In the genomic region with DNA sequence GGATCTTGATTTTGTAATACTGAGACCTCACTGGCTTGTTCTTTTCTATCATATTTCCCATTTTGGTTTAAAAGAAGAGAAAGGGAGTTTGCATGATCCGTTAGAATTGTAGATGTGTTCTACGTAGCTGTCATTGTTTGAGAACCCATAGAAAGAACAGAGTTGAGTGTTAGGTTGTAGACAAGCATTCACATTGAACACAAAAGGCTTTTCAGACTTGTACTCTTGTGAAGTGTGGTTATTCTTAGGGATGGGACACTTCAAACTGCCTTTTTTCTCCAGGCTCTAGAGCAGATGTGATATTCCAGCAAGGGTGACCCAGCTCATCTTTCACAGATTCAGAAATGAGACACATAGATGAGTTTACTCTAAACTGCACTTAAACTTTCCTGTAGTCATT, we compare ENCODE assay signal across 10 cellular contexts. TPM values are rescaled to one million over a fixed set of nuclear protein-coding genes. Genes with fewer than 3 reads are reported as not detected.
A peak's percentile ranks its signal among the peaks of the same experiment; 100 is the strongest.
DNase-seq lines count a peak whose midpoint lies in the region; ATAC-seq and TF ChIP-seq lines count a peak whose summit lies in the region.
"Had no signal": no experiment of that assay in that cellular context is flagged by ENCODE, and none has a peak within 500 bp of the region (broad histone marks: within the 10 kb centered on the region; RNA-seq: fewer than 3 reads in every experiment).

No MANE protein-coding gene starts in this region.

- DNase-seq in CD4-positive, CD25-positive, alpha-beta regulatory T cell, result no peak
- no peak for DNase-seq in T-cell
- no peak for DNase-seq in heart left ventricle
- no peak for DNase-seq in sigmoid colon
- no peak for DNase-seq in GOT3 (lab: John Stamatoyannopoulos, UW)
- DNase-seq in NCI-H1048 (lab: John Stamatoyannopoulos, UW), result no peak
- DNase-seq: activated gamma-delta T cell, midbrain had no signal

- H3K27me3 Mint-ChIP-seq in CD4-positive, CD25-positive, alpha-beta regulatory T cell, result no peaks in the 10 kb centered on the region
- no peaks in the 10 kb centered on the region for H3K27me3 Mint-ChIP-seq in T-cell

- peak overlapping the region; percentile 56 for H3K4me3 ChIP-seq in CD4-positive, CD25-positive, alpha-beta regulatory T cell (ENCODE audit: low read depth, low read length)
- H3K4me3 ChIP-seq in heart left ventricle, result no peak overlapping the region
- no peak overlapping the region for H3K4me3 ChIP-seq in sigmoid colon

- TF ChIP-seq CTCF in heart left ventricle (IDR thresholded peaks at IDR 0.05), result no peak
- TF ChIP-seq CTCF in sigmoid colon (IDR thresholded peaks at IDR 0.05), result no peak

- peaks cover 21% of the 10 kb centered on the region for H3K36me3 Mint-ChIP-seq in CD4-positive, CD25-positive, alpha-beta regulatory T cell
- peaks cover 11% of the 10 kb centered on the region for H3K36me3 Mint-ChIP-seq in T-cell

- peak overlapping the region; percentile 1 to 55 (median 14) for H3K4me3 Mint-ChIP-seq in CD4-positive, CD25-positive, alpha-beta regulatory T cell
- peak overlapping the region in 2 of 3 donors; percentile 22 to 69 for H3K4me3 Mint-ChIP-seq in T-cell

- CTCF ChIA-PET in T-cell (lab: Charles Lee), result no interaction called here

- H3K9me3 Mint-ChIP-seq in CD4-positive, CD25-positive, alpha-beta regulatory T cell, result no peaks in the 10 kb centered on the region
- H3K9me3 Mint-ChIP-seq in T-cell, result no peaks in the 10 kb centered on the region

- no peak overlapping the region for H3K27ac ChIP-seq in CD4-positive, CD25-positive, alpha-beta regulatory T cell (ENCODE audit: insufficient read depth, low read length, poor library complexity, severe bottlenecking)
- H3K27ac ChIP-seq in heart left ventricle, result peak overlapping the region in 10 of 12 donors; percentile 21 to 89 (median 66)
- H3K27ac ChIP-seq in sigmoid colon, result peak overlapping the region; percentile 71 to 85 (median 78)

- WGBS in heart left ventricle, 4 donors, result 53 to 67% (median 66%) methylated on average over 2 of the region's 2 CpGs
- WGBS in sigmoid colon, 2 donors, result 92 to 99% methylated on average over 2 of the region's 2 CpGs

- no peaks in the 10 kb centered on the region for H3K27me3 ChIP-seq in CD4-positive, CD25-positive, alpha-beta regulatory T cell (ENCODE audit: control insufficient read depth, insufficient read depth, low read length)
- H3K27me3 ChIP-seq in heart left ventricle (no peaks in the 10 kb centered on the region), sigmoid colon (no peaks in the 10 kb centered on the region)

- H3K36me3 ChIP-seq in CD4-positive, CD25-positive, alpha-beta regulatory T cell (ENCODE audit: control insufficient read depth, insufficient read depth, low read length), result peaks cover 5% of the 10 kb centered on the region
- H3K36me3 ChIP-seq in heart left ventricle (peaks cover 0 to 12% (median 0%) of the 10 kb centered on the region in 9 donors), sigmoid colon (peaks cover 0 to 4% (median 0%) of the 10 kb centered on the region in 4 donors)

- ATAC-seq in CD4-positive, CD25-positive, alpha-beta regulatory T cell (ENCODE audit: low read depth in 2 of 2), result no peak
- ATAC-seq in T-cell (replicated peaks in 1 of 4), result no peak
- peak in 2 of 4 donors; percentile 15 to 39 for ATAC-seq in heart left ventricle
- ATAC-seq in HG03432 (IDR thresholded peaks at IDR 0.05; ENCODE audit: unreplicated experiment), result no peak
- ATAC-seq in GM21619 (IDR thresholded peaks at IDR 0.05; ENCODE audit: unreplicated experiment), result no peak

- peak overlapping the region in 1 of 3 donors; percentile 71 for H3K27ac Mint-ChIP-seq in CD4-positive, CD25-positive, alpha-beta regulatory T cell
- H3K27ac Mint-ChIP-seq in T-cell, result peak overlapping the region; percentile 82

- peaks cover 19 to 83% (median 65%) of the 10 kb centered on the region in 4 donors for H3K4me1 Mint-ChIP-seq in CD4-positive, CD25-positive, alpha-beta regulatory T cell
- H3K4me1 Mint-ChIP-seq in T-cell, result peaks cover 67 to 81% (median 81%) of the 10 kb centered on the region in 3 donors

- POLR2A ChIA-PET in T-cell (lab: Charles Lee), result interaction anchor here in 1 of 2 donors (1.1 kb wide), 1 partner anchor 14 kb away, joined by 3 read pairs; no protein-coding TSS in a partner anchor

- TF ChIP-seq EP300 in sigmoid colon (IDR thresholded peaks at IDR 0.05), result no peak

- H3K4me1 ChIP-seq in CD4-positive, CD25-positive, alpha-beta regulatory T cell (ENCODE audit: control insufficient read depth, insufficient read depth, low read length, poor library complexity, severe bottlenecking), result peaks cover 24% of the 10 kb centered on the region
- H3K4me1 ChIP-seq in heart left ventricle (peaks cover 35 to 98% (median 94%) of the 10 kb centered on the region in 12 donors), sigmoid colon (peaks cover 0 to 98% (median 96%) of the 10 kb centered on the region in 4 donors)

- TF ChIP-seq POLR2A in heart left ventricle (IDR thresholded peaks at IDR 0.05) (no peak), sigmoid colon (IDR thresholded peaks at IDR 0.05) (no peak)

- H3K9me3 ChIP-seq in CD4-positive, CD25-positive, alpha-beta regulatory T cell (ENCODE audit: control insufficient read depth in 2 of 2, low read length in 2 of 2), result no peaks in the 10 kb centered on the region
- H3K9me3 ChIP-seq in heart left ventricle (no peaks in the 10 kb centered on the region), sigmoid colon (no peaks in the 10 kb centered on the region)

- intact Hi-C loops in heart left ventricle (cut with DNase I) (loop anchor here in 1 of 10 donors (5.0 kb wide), 1 partner anchor 77 kb away; no protein-coding TSS in a partner anchor), sigmoid colon (cut with DNase I) (no loop called here)

RNA-seq across cellular contexts. Expression of a gene that starts 19.9 kb away (rescaled TPM):
- total RNA-seq in CD4-positive, CD25-positive, alpha-beta regulatory T cell, result 24.2 TPM
- 10 to 100 TPM; 16.9 to 23.3 (median 20.2) TPM for polyA plus RNA-seq in CD4-positive, CD25-positive, alpha-beta regulatory T cell
- total RNA-seq in T-cell (10 to 100 TPM; 21.5 to 26.2 (median 22.2) TPM), heart left ventricle (10 to 100 TPM; 26.8 to 87.9 (median 38.7) TPM), sigmoid colon (10 to 100 TPM; 66.4 to 84.7 (median 78.8) TPM)
- polyA plus RNA-seq in heart left ventricle (10 to 100 TPM; 11.6 to 39.1 TPM), sigmoid colon (10 to 100 TPM; 13.8 to 22.9 (median 19.7) TPM)
